1 cellular context compared by ENCODE assay signal in the genomic region with DNA sequence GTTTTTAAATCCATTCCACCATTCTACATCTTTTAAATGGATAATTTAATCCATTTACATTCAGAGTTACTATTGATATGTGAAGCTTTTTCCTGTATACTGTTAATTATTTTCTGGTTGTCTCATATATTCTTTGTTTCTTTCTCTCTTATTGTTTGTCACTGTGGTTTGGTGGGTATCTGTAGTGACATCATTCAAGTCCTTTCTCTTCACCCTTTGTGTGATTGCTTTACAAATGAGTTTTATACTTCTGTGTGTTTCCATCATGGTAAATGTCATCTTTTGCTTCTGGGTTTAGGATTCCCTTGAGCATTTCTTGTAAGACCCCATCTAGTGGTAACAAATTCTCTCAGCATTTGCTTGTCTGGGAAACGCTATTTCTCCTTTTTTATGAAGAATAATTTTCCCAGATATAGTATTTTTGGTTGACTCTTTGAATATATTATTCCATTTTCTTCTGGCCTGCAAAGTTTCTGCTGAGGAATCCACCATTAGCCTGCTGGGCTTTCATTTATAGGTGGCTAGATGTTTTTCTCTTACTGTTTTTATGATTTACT.
A peak's percentile ranks its signal among the peaks of the same experiment; 100 is the strongest.
TF ChIP-seq lines count a peak whose summit lies in the region.

No MANE protein-coding gene starts in this region.

TF ChIP-seq in GM12878, 131 proteins besides CTCF, POLR2A, EP300 and RAD21:
- peak; percentile 43; the same call in 1 of the 2 replicates for TF ChIP-seq ATF7 (IDR thresholded peaks at IDR 0.05; ENCODE audit: low read depth)
- no peak for TF ChIP-seq ASH2L (IDR thresholded peaks at IDR 0.05; ENCODE audit: borderline replicate concordance, low read depth)
